Comparison of ENCODE assay signal across 10 cellular contexts in genomic region chr7:19404912-19405329, GRCh38.
DNase-seq lines count a peak whose midpoint lies in the region; ATAC-seq, FAIRE-seq and TF ChIP-seq lines count a peak whose summit lies in the region.
"Had no signal": no experiment of that assay in that cellular context is flagged by ENCODE, and none has a peak within 500 bp of the region (broad histone marks: within the 10 kb centered on the region; RNA-seq: fewer than 3 reads in every experiment).

No MANE protein-coding gene starts in this region.

- H3K36me3 ChIP-seq in trophoblast cell (ENCODE audit: control insufficient read depth in 1 of 2, insufficient read depth in 2 of 2, low read length in 2 of 2) = no peaks in the 10 kb centered on the region
- H3K36me3 ChIP-seq: right lobe of liver had no signal

- H3K4me3 ChIP-seq in trophoblast cell (ENCODE audit: low read depth, low read length) = no peak overlapping the region
- H3K4me3 ChIP-seq: right lobe of liver, testis had no signal

- H3K14ac ChIP-seq in trophoblast cell (ENCODE audit: low read length) = no peak overlapping the region

- H3K79me1 ChIP-seq in trophoblast cell (ENCODE audit: low read length) = no peaks in the 10 kb centered on the region

- no peak overlapping the region for H3K18ac ChIP-seq in trophoblast cell (ENCODE audit: low read length)

- no peaks in the 10 kb centered on the region for H3K9me3 ChIP-seq in trophoblast cell (ENCODE audit: insufficient read depth, low read depth, low read length)
- H3K9me3 ChIP-seq: right lobe of liver, testis had no signal

- H4K91ac ChIP-seq in trophoblast cell (ENCODE audit: low read depth, low read length) = no peak overlapping the region

- H4K8ac ChIP-seq in trophoblast cell (ENCODE audit: low read depth, low read length) = no peak overlapping the region

- H2AK5ac ChIP-seq in trophoblast cell (ENCODE audit: low read length) = no peak overlapping the region

- no peak overlapping the region for H2AFZ ChIP-seq in trophoblast cell (ENCODE audit: insufficient read depth, low read length, poor library complexity)

- ATAC-seq in GM21723 (IDR thresholded peaks at IDR 0.05; ENCODE audit: unreplicated experiment) = no peak
- ATAC-seq in GM19351 (IDR thresholded peaks at IDR 0.05; ENCODE audit: unreplicated experiment) = no peak
- ATAC-seq: activated CD4-positive, alpha-beta T cell treated with anti-CD3 and anti-CD28 coated beads for 36 hours had no signal

- no peaks in the 10 kb centered on the region for H3K79me2 ChIP-seq in trophoblast cell (ENCODE audit: control insufficient read depth, insufficient read depth, low read length, poor library complexity)

- H3K27ac ChIP-seq in epithelial cell of prostate = no peak overlapping the region
- H3K27ac ChIP-seq in trophoblast cell (ENCODE audit: low read depth, low read length) = no peak overlapping the region
- H3K27ac ChIP-seq: right lobe of liver, testis had no signal

- H2BK12ac ChIP-seq in trophoblast cell (ENCODE audit: low read length) = no peak overlapping the region

- FAIRE-seq in H54 (lab: Jason Lieb, UNC) = peak; percentile 100

- WGBS in trophoblast cell (ENCODE audit: extremely low coverage, insufficient coverage, insufficient read length) = no CpG with 5 or more reads among the region's 3 CpGs

- no peak overlapping the region for H2BK5ac ChIP-seq in trophoblast cell (ENCODE audit: low read depth, low read length, poor library complexity)

- H3K4ac ChIP-seq in trophoblast cell (ENCODE audit: low read depth, low read length) = no peak overlapping the region

- H3K27me3 ChIP-seq in trophoblast cell (ENCODE audit: insufficient read depth, low read length) = no peaks in the 10 kb centered on the region
- H3K27me3 ChIP-seq: right lobe of liver, testis had no signal

- no peak overlapping the region for H3K23ac ChIP-seq in trophoblast cell (ENCODE audit: low read length)

- H2BK120ac ChIP-seq in trophoblast cell (ENCODE audit: insufficient read depth, low read length, poor library complexity) = no peak overlapping the region

- H3K4me1 ChIP-seq in trophoblast cell (ENCODE audit: control insufficient read depth in 1 of 2, insufficient read depth in 2 of 2, low read length in 2 of 2) = no peaks in the 10 kb centered on the region
- H3K4me1 ChIP-seq: right lobe of liver, testis had no signal

- H4K12ac ChIP-seq in trophoblast cell (ENCODE audit: low read depth, low read length) = no peak overlapping the region

- H3K4me2 ChIP-seq in trophoblast cell (ENCODE audit: low read length) = peak overlapping the region; percentile 34

- H3K9ac ChIP-seq in trophoblast cell (ENCODE audit: low read length) = no peak overlapping the region

- no peak for TF ChIP-seq POLR2A in H54 (IDR thresholded peaks at IDR 0.05; ENCODE audit: low read depth, low read length)

- DNase-seq in H54 (ENCODE audit: insufficient read length, low spot score) = peak; percentile 66
- peak; percentile 69 for DNase-seq in epithelial cell of prostate (ENCODE audit: low read depth, low spot score)
- DNase-seq in trophoblast cell = peak; percentile 73 to 89
- DNase-seq in NCI-H146 (lab: John Stamatoyannopoulos, UW) = no peak
- DNase-seq: activated CD4-positive, alpha-beta T cell treated with anti-CD3 and anti-CD28 coated beads for 36 hours; right lobe of liver; testis had no signal

TF ChIP-seq in PFSK-1, 5 proteins besides CTCF, POLR2A, EP300 and RAD21:
- no peak for TF ChIP-seq SIN3A (IDR thresholded peaks at IDR 0.05; ENCODE audit: borderline replicate concordance, insufficient read depth, low read length)
- peak; percentile 22 for TF ChIP-seq FOXP2 (optimal IDR thresholded peaks at IDR 0.05; ENCODE audit: borderline replicate concordance, extremely low read depth, extremely low read length, insufficient read depth)
- TF ChIP-seq POLR2AphosphoS5 (IDR thresholded peaks at IDR 0.05; ENCODE audit: low read depth, low read length) = no peak
